In the genomic region with DNA sequence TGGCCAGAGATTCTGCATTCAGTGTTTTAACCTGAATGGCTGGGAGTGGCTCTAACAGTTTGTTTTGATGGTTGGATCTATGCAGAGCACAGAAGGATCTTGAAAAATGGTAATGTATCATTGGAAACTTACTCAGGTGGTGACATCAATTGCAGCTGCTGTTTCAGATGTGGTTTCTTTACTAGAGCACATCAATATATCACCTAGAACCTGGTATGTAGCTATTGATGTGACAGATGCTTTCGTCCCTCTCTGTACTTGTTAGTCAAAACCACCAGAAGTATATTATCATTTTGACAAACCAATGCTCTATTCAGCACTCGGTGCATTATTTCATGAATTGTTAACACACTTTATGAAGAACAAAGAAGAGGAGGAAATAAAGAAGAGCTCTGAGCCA, we compare ENCODE assay signal across 28 cellular contexts. TPM values are rescaled to one million over a fixed set of nuclear protein-coding genes. Genes with fewer than 3 reads are reported as not detected.
A peak's percentile ranks its signal among the peaks of the same experiment; 100 is the strongest.
DNase-seq lines count a peak whose midpoint lies in the region; ATAC-seq and TF ChIP-seq lines count a peak whose summit lies in the region.
"Had no signal": no experiment of that assay in that cellular context is flagged by ENCODE, and none has a peak within 500 bp of the region (broad histone marks: within the 10 kb centered on the region; RNA-seq: fewer than 3 reads in every experiment).

No MANE protein-coding gene starts in this region.

- H3K4me3 Mint-ChIP-seq in activated naive CD4-positive, alpha-beta T cell treated with anti-CD3 and anti-CD28 coated beads, Interleukin-2, amount 10 ng/mL, durations not matched to agents 7 days and 5 days: no peak overlapping the region
- H3K4me3 Mint-ChIP-seq in activated T-helper 17 cell treated with anti-CD3 and anti-CD28 coated beads, Interleukin-2, amount 50 U/mL, for 72 hours: no peak overlapping the region
- H3K4me3 Mint-ChIP-seq: dendritic cell treated with granulocyte-macrophage colony-stimulating factor and Interleukin-4, amounts not matched to agents 40 ng/mL and 50 ng/mL, for 4 days; neural progenitor cell; stimulated activated naive CD8-positive, alpha-beta T cell treated with anti-CD3 and anti-CD28 coated beads, Interleukin-15, Interleukin-2, amounts not matched to agents 100 ng/mL and 50 ng/mL, for 24 hours had no signal

- no peak overlapping the region for H3K9ac ChIP-seq in neural cell (ENCODE audit: low read length)
- H3K9ac ChIP-seq: BLaER1 treated with 17β-estradiol and CSF1 and Interleukin-3, amounts not matched to agents 10 nM and 100 nM; neural progenitor cell had no signal

- H3K27me3 Mint-ChIP-seq in activated naive CD4-positive, alpha-beta T cell treated with anti-CD3 and anti-CD28 coated beads, Interleukin-2, amount 10 ng/mL, durations not matched to agents 7 days and 5 days: peaks cover 10% of the 10 kb centered on the region
- peaks cover 3% of the 10 kb centered on the region for H3K27me3 Mint-ChIP-seq in activated T-helper 17 cell treated with anti-CD3 and anti-CD28 coated beads, Interleukin-2, amount 50 U/mL, for 72 hours

- H3K4me1 Mint-ChIP-seq in activated naive CD4-positive, alpha-beta T cell treated with anti-CD3 and anti-CD28 coated beads, Interleukin-2, amount 10 ng/mL, durations not matched to agents 7 days and 5 days: peaks cover 12% of the 10 kb centered on the region
- no peaks in the 10 kb centered on the region for H3K4me1 Mint-ChIP-seq in activated T-helper 17 cell treated with anti-CD3 and anti-CD28 coated beads, Interleukin-2, amount 50 U/mL, for 72 hours

- H4K20me1 ChIP-seq in neural cell (ENCODE audit: insufficient read depth): no peaks in the 10 kb centered on the region
- H4K20me1 ChIP-seq: BLaER1 treated with 17β-estradiol and CSF1 and Interleukin-3, amounts not matched to agents 10 nM and 100 nM had no signal

- TF ChIP-seq CTCF in neural cell (IDR thresholded peaks at IDR 0.05; ENCODE audit: poor library complexity, severe bottlenecking): no peak

- no peaks in the 10 kb centered on the region for H3K9me3 ChIP-seq in neural cell (ENCODE audit: low read length)
- H3K9me3 ChIP-seq: ascending aorta, esophagus squamous epithelium, Peyer's patch, vagina had no signal

- peak; percentile 93 for ATAC-seq in activated T-helper 17 cell treated with anti-CD3 and anti-CD28 coated beads, Interleukin-2, amount 50 U/mL, for 72 hours (replicated peaks)
- ATAC-seq in HG02642 (IDR thresholded peaks at IDR 0.05; ENCODE audit: poor library complexity, unreplicated experiment): no peak
- ATAC-seq in HG02610 (IDR thresholded peaks at IDR 0.05; ENCODE audit: unreplicated experiment): no peak
- ATAC-seq: K562, right cardiac atrium had no signal

- no peak overlapping the region for H3K4me3 ChIP-seq in Jurkat, Clone E6-1 (ENCODE audit: low read length)
- no peak overlapping the region for H3K4me3 ChIP-seq in neural cell (ENCODE audit: low read length)
- H3K4me3 ChIP-seq: ascending aorta; BLaER1 treated with 17β-estradiol and CSF1 and Interleukin-3, amounts not matched to agents 10 nM and 100 nM; esophagus squamous epithelium; K562; neural progenitor cell; Peyer's patch; vagina had no signal

- DNase-seq in activated naive CD4-positive, alpha-beta T cell treated with anti-CD3 and anti-CD28 coated beads, Interleukin-2, amount 10 ng/mL, durations not matched to agents 7 days and 5 days: peak; percentile 29
- no peak for DNase-seq in activated naive CD4-positive, alpha-beta T cell treated with Interleukin-2 at 50 U/mL for 16 hours
- DNase-seq in Jurkat, Clone E6-1 (ENCODE audit: low read depth, low spot score): peak; percentile 98
- DNase-seq in NCI-H1048 (lab: John Stamatoyannopoulos, UW): no peak
- DNase-seq: activated CD8-positive, alpha-beta memory T cell treated with anti-CD3 and anti-CD28 coated beads, Interleukin-2, amount 50 U/mL, for 4 hours; activated gamma-delta T cell treated with Interleukin-2 at 50 U/mL for 16 hours; Calu3; esophagus squamous epithelium; HCEC 1CT; NCI-H1105; NCI-H187 treated with DMSO at 0.1 percent for 48 hours; NCI-H524 treated with DMSO at 0.1 percent for 48 hours; Peyer's patch; posterior cingulate gyrus; right cardiac atrium; SHP77 treated with DMSO at 0.1 percent for 48 hours had no signal

- no peaks in the 10 kb centered on the region for H3K27me3 ChIP-seq in neural cell (ENCODE audit: insufficient read depth, low read depth, low read length)
- H3K27me3 ChIP-seq: ascending aorta; BLaER1 treated with 17β-estradiol and CSF1 and Interleukin-3, amounts not matched to agents 10 nM and 100 nM; neural progenitor cell; Peyer's patch; vagina had no signal

- H3K36me3 Mint-ChIP-seq in activated naive CD4-positive, alpha-beta T cell treated with anti-CD3 and anti-CD28 coated beads, Interleukin-2, amount 10 ng/mL, durations not matched to agents 7 days and 5 days: no peaks in the 10 kb centered on the region
- H3K36me3 Mint-ChIP-seq in activated T-helper 17 cell treated with anti-CD3 and anti-CD28 coated beads, Interleukin-2, amount 50 U/mL, for 72 hours (ENCODE audit: low read depth): no peaks in the 10 kb centered on the region
- H3K36me3 Mint-ChIP-seq: neural progenitor cell had no signal

- H3F3A ChIP-seq in neural cell (ENCODE audit: insufficient read depth, low read length, poor library complexity, severe bottlenecking): peaks cover 3% of the 10 kb centered on the region

- no peaks in the 10 kb centered on the region for H3K9me2 ChIP-seq in neural cell (ENCODE audit: insufficient read depth, low read length)

- H2AFZ ChIP-seq in neural cell (ENCODE audit: low read depth, low read length): no peak overlapping the region
- H2AFZ ChIP-seq: neural progenitor cell had no signal

- no peak for TF ChIP-seq RAD21 in neural cell (conservative IDR thresholded peaks at IDR 0.05)

- CTCF ChIA-PET in activated naive CD4-positive, alpha-beta T cell treated with anti-CD3 and anti-CD28 coated beads, Interleukin-2, amount 10 ng/mL, durations not matched to agents 7 days and 5 days (lab: Charles Lee): interaction anchor here (0.7 to 1.0 kb wide), 2 partner anchors 25 to 29 kb away, joined by 4 to 5 read pairs; no protein-coding TSS in a partner anchor

- TF ChIP-seq EP300 in neural cell (conservative IDR thresholded peaks at IDR 0.05; ENCODE audit: poor library complexity, severe bottlenecking): no peak

- peak overlapping the region; percentile 67 for H3K27ac Mint-ChIP-seq in activated naive CD4-positive, alpha-beta T cell treated with anti-CD3 and anti-CD28 coated beads, Interleukin-2, amount 10 ng/mL, durations not matched to agents 7 days and 5 days
- H3K27ac Mint-ChIP-seq in activated T-helper 17 cell treated with anti-CD3 and anti-CD28 coated beads, Interleukin-2, amount 50 U/mL, for 72 hours: no peak overlapping the region
- H3K27ac Mint-ChIP-seq: dendritic cell treated with granulocyte-macrophage colony-stimulating factor and Interleukin-4, amounts not matched to agents 40 ng/mL and 50 ng/mL, for 4 days; neural progenitor cell; stimulated activated naive CD8-positive, alpha-beta T cell treated with anti-CD3 and anti-CD28 coated beads, Interleukin-15, Interleukin-2, amounts not matched to agents 100 ng/mL and 50 ng/mL, for 24 hours had no signal

- H3K4me2 ChIP-seq in neural cell (ENCODE audit: low read length): no peak overlapping the region
- H3K4me2 ChIP-seq: BLaER1 treated with 17β-estradiol and CSF1 and Interleukin-3, amounts not matched to agents 10 nM and 100 nM; neural progenitor cell had no signal

- no peaks in the 10 kb centered on the region for H3K36me3 ChIP-seq in neural cell (ENCODE audit: insufficient read depth, low read length)
- H3K36me3 ChIP-seq: ascending aorta; BLaER1 treated with 17β-estradiol and CSF1 and Interleukin-3, amounts not matched to agents 10 nM and 100 nM; esophagus squamous epithelium; neural progenitor cell; Peyer's patch; vagina had no signal

- H3K27ac ChIP-seq in neural cell (ENCODE audit: low read length): peak overlapping the region; percentile 53
- H3K27ac ChIP-seq: ascending aorta; BLaER1 treated with 17β-estradiol and CSF1 and Interleukin-3, amounts not matched to agents 10 nM and 100 nM; esophagus squamous epithelium; neural progenitor cell; Peyer's patch; vagina had no signal

- H3K9me3 Mint-ChIP-seq in activated naive CD4-positive, alpha-beta T cell treated with anti-CD3 and anti-CD28 coated beads, Interleukin-2, amount 10 ng/mL, durations not matched to agents 7 days and 5 days: no peaks in the 10 kb centered on the region
- no peaks in the 10 kb centered on the region for H3K9me3 Mint-ChIP-seq in activated T-helper 17 cell treated with anti-CD3 and anti-CD28 coated beads, Interleukin-2, amount 50 U/mL, for 72 hours
- H3K9me3 Mint-ChIP-seq: dendritic cell treated with granulocyte-macrophage colony-stimulating factor and Interleukin-4, amounts not matched to agents 40 ng/mL and 50 ng/mL, for 4 days; neural progenitor cell; stimulated activated naive CD8-positive, alpha-beta T cell treated with anti-CD3 and anti-CD28 coated beads, Interleukin-15, Interleukin-2, amounts not matched to agents 100 ng/mL and 50 ng/mL, for 24 hours had no signal

- no peaks in the 10 kb centered on the region for H3K79me2 ChIP-seq in neural cell (replicated peaks; ENCODE audit: insufficient read depth, low read length)

RNA-seq across cellular contexts. Expression of a gene that starts 26.6 kb away (rescaled TPM):
- not detected for polyA plus RNA-seq in Jurkat, Clone E6-1 (2012; ENCODE audit: insufficient read depth, insufficient read length)
- under 1 TPM; 0.13 to 0.35 TPM for total RNA-seq in activated T-helper 17 cell treated with anti-CD3 and anti-CD28 coated beads, Interleukin-2, amount 50 U/mL, for 72 hours
- polyA plus RNA-seq in neural cell: 42.1 and 46.3 TPM in 2 replicates
- polyA minus RNA-seq in neural cell: 90.1 and 114 TPM in 2 replicates
- total RNA-seq: M059J had no signal

Comparison
In these comparisons a context has a peak if more than half of its experiments do, and no peak if none do; other contexts are left out.
1. DNase-seq: peak in activated naive CD4-positive, alpha-beta T cell treated with anti-CD3 and anti-CD28 coated beads, Interleukin-2, amount 10 ng/mL, durations not matched to agents 7 days and 5 days (single experiment) and Jurkat, Clone E6-1 (single experiment); none in activated naive CD4-positive, alpha-beta T cell treated with Interleukin-2 at 50 U/mL for 16 hours (single experiment) and NCI-H1048 (single experiment).